Comparison of ENCODE assay signal across 10 cellular contexts in genomic region chr5:143065185-143065584, GRCh38.
DNase-seq lines count a peak whose midpoint lies in the region; ATAC-seq and TF ChIP-seq lines count a peak whose summit lies in the region.
"Had no signal": no experiment of that assay in that cellular context is flagged by ENCODE, and none has a peak within 500 bp of the region (broad histone marks: within the 10 kb centered on the region; RNA-seq: fewer than 3 reads in every experiment).

No MANE protein-coding gene starts in this region.

- H3K27ac ChIP-seq in caudate nucleus (ENCODE audit: low read depth, low read length) (peak overlapping the region; percentile 4), uterus (peak overlapping the region; percentile 42 to 68), prostate gland (no peak overlapping the region), right lobe of liver (no peak overlapping the region)

- TF ChIP-seq POLR2A in uterus (IDR thresholded peaks at IDR 0.05) (no peak), prostate gland (IDR thresholded peaks at IDR 0.05) (no peak), right lobe of liver (IDR thresholded peaks at IDR 0.05) (no peak)

- DNase-seq in Right ventricle myocardium superior (no peak), Right ventricle myocardium inferior (ENCODE audit: missing footprints) (no peak), caudate nucleus (lab: John Stamatoyannopoulos, UW) (peak in 1 of 61 donors; percentile 28), mucosa of descending colon (no peak), uterus (peak in 1 of 2 donors; percentile 36), prostate gland (ENCODE audit: low spot score) (no peak), right lobe of liver (no peak)
- DNase-seq: Kasumi-1, midbrain had no signal

- no peaks in the 10 kb centered on the region for H3K4me1 ChIP-seq in mucosa of descending colon (ENCODE audit: low read depth)
- H3K4me1 ChIP-seq in uterus, result peaks cover 0 to 8% of the 10 kb centered on the region in 2 donors
- no peaks in the 10 kb centered on the region for H3K4me1 ChIP-seq in prostate gland (replicated peaks)
- H3K4me1 ChIP-seq in right lobe of liver, result no peaks in the 10 kb centered on the region

- no peak overlapping the region for H3K4me3 ChIP-seq in mucosa of descending colon
- no peak overlapping the region for H3K4me3 ChIP-seq in uterus
- H3K4me3 ChIP-seq in prostate gland, result no peak overlapping the region
- no peak overlapping the region for H3K4me3 ChIP-seq in right lobe of liver

- H3K27me3 ChIP-seq in uterus (no peaks in the 10 kb centered on the region), prostate gland (replicated peaks; ENCODE audit: insufficient read depth) (no peaks in the 10 kb centered on the region), right lobe of liver (no peaks in the 10 kb centered on the region)

- H3K36me3 ChIP-seq in mucosa of descending colon (ENCODE audit: low read depth), result no peaks in the 10 kb centered on the region
- no peaks in the 10 kb centered on the region for H3K36me3 ChIP-seq in uterus
- no peaks in the 10 kb centered on the region for H3K36me3 ChIP-seq in prostate gland
- H3K36me3 ChIP-seq in right lobe of liver, result no peaks in the 10 kb centered on the region

- WGBS in prostate gland, result 67% methylated on average over 5 of the region's 5 CpGs
- 72% methylated on average over 5 of the region's 5 CpGs for WGBS in right lobe of liver (ENCODE audit: insufficient coverage, low coverage, low lambda C conversion rate, missing lambda C conversion rate)

- H3K9me3 ChIP-seq in mucosa of descending colon (no peaks in the 10 kb centered on the region), uterus (no peaks in the 10 kb centered on the region), prostate gland (no peaks in the 10 kb centered on the region), right lobe of liver (no peaks in the 10 kb centered on the region)

- ATAC-seq in Right ventricle myocardium superior (ENCODE audit: poor library complexity), result peak; percentile 3
- no peak for ATAC-seq in Right ventricle myocardium inferior
- ATAC-seq in mucosa of descending colon, result peak; percentile 29
- ATAC-seq in HG02588 (IDR thresholded peaks at IDR 0.05; ENCODE audit: unreplicated experiment), result no peak
- no peak for ATAC-seq in right lobe of liver

- intact Hi-C loops in Right ventricle myocardium superior (cut with DNase I) (no loop called here), Right ventricle myocardium inferior (cut with DNase I) (no loop called here), mucosa of descending colon (cut with DNase I, micrococcal nuclease) (no loop called here), uterus (cut with DNase I; ENCODE audit: low total_unique reads) (no loop called here), prostate gland (cut with DNase I) (no loop called here), right lobe of liver (cut with DNase I) (no loop called here)

- no peak for TF ChIP-seq CTCF in mucosa of descending colon (IDR thresholded peaks at IDR 0.05)
- TF ChIP-seq CTCF in uterus (IDR thresholded peaks at IDR 0.05), result no peak
- no peak for TF ChIP-seq CTCF in prostate gland (IDR thresholded peaks at IDR 0.05)
- TF ChIP-seq CTCF in right lobe of liver (IDR thresholded peaks at IDR 0.05), result no peak

Comparison
In these comparisons a context has a peak if more than half of its experiments do, and no peak if none do; other contexts are left out.
1. ATAC-seq: peak in Right ventricle myocardium superior (single experiment) and mucosa of descending colon (single experiment); none in Right ventricle myocardium inferior (single experiment), HG02588 (single experiment) and right lobe of liver (0 of 4).
2. H3K27ac ChIP-seq: peak in caudate nucleus (single experiment) and uterus (2 of 2); none in prostate gland (0 of 2) and right lobe of liver (0 of 3).